7 cellular contexts compared by ENCODE assay signal in genomic region chr1:28736450-28737244, GRCh38. TPM values are rescaled to one million over a fixed set of nuclear protein-coding genes. Genes with fewer than 3 reads are reported as not detected.
DNase-seq lines count a peak whose midpoint lies in the region; ATAC-seq, FAIRE-seq and TF ChIP-seq lines count a peak whose summit lies in the region.

YTHDF2 (plus strand) TSS chr1:28736940; CDS start chr1:28737121, 181 bp downstream.

- peak within 1 kb of the TSS; percentile 83 for H2AFZ ChIP-seq in astrocyte (ENCODE audit: low read depth, low read length)

- peak within 1 kb of the TSS; percentile 95 for H3K27ac Mint-ChIP-seq in T-helper 2 cell treated with Interferon-gamma antibody and Interleukin-4, amounts not matched to agents 5 μg/mL and 100 μg/mL, for 36 hours
- H3K27ac Mint-ChIP-seq in astrocyte (ENCODE audit: unreplicated experiment): peak within 1 kb of the TSS; percentile 97

- ATAC-seq in GM18499 (IDR thresholded peaks at IDR 0.05; ENCODE audit: insufficient read depth, unreplicated experiment): peak; percentile 52
- peak; percentile 96 for ATAC-seq in HG02970 (IDR thresholded peaks at IDR 0.05; ENCODE audit: low FRiP score, unreplicated experiment)

- H3K4me2 ChIP-seq in astrocyte (ENCODE audit: low read length): peak within 1 kb of the TSS; percentile 94

- peaks cover 20% of the 10 kb centered on the region for H3K36me3 ChIP-seq in astrocyte (ENCODE audit: insufficient read depth, low read length)

- H3K4me3 ChIP-seq in astrocyte (ENCODE audit: insufficient read depth, low read depth, low read length): peak within 1 kb of the TSS; percentile 94

- TF ChIP-seq CTCF in astrocyte (IDR thresholded peaks at IDR 0.05; ENCODE audit: insufficient read depth, low read depth, low read length): peak; percentile 69

- H3K9ac ChIP-seq in astrocyte (ENCODE audit: low read length): peak within 1 kb of the TSS; percentile 99

- peak within 1 kb of the TSS; percentile 89 for H3K27ac ChIP-seq in astrocyte (ENCODE audit: low read depth, low read length)

- H3K9me3 Mint-ChIP-seq in T-helper 2 cell treated with Interferon-gamma antibody and Interleukin-4, amounts not matched to agents 5 μg/mL and 100 μg/mL, for 36 hours: no peaks in the 10 kb centered on the region
- no peaks in the 10 kb centered on the region for H3K9me3 Mint-ChIP-seq in astrocyte (ENCODE audit: unreplicated experiment)

- peaks cover 31% of the 10 kb centered on the region for H3K36me3 Mint-ChIP-seq in T-helper 2 cell treated with Interferon-gamma antibody and Interleukin-4, amounts not matched to agents 5 μg/mL and 100 μg/mL, for 36 hours (ENCODE audit: low read depth)
- H3K36me3 Mint-ChIP-seq in astrocyte (ENCODE audit: low read depth, unreplicated experiment): peaks cover 14% of the 10 kb centered on the region

- DNase-seq in NCI-H1930 (lab: John Stamatoyannopoulos, UW) (peak; percentile 95 to 98), astrocyte (ENCODE audit: low read depth) (peak; percentile 90), hepatic stellate cell (ENCODE audit: low spot score) (peak; percentile 94), renal cortical epithelial cell (ENCODE audit: low read depth) (peak; percentile 78)
- peak; percentile 97 for DNase-seq in T-helper 2 cell treated with Interferon-gamma antibody and Interleukin-4, amounts not matched to agents 5 μg/mL and 100 μg/mL, for 36 hours (ENCODE audit: low spot score)

- peak within 1 kb of the TSS; percentile 93 for H3K4me3 Mint-ChIP-seq in T-helper 2 cell treated with Interferon-gamma antibody and Interleukin-4, amounts not matched to agents 5 μg/mL and 100 μg/mL, for 36 hours
- peak within 1 kb of the TSS; percentile 95 for H3K4me3 Mint-ChIP-seq in astrocyte (ENCODE audit: unreplicated experiment)

- peaks cover 42% of the 10 kb centered on the region for H4K20me1 ChIP-seq in astrocyte (ENCODE audit: insufficient read depth, low read length)

- H3K27me3 Mint-ChIP-seq in T-helper 2 cell treated with Interferon-gamma antibody and Interleukin-4, amounts not matched to agents 5 μg/mL and 100 μg/mL, for 36 hours (ENCODE audit: low read depth): no peaks in the 10 kb centered on the region
- no peaks in the 10 kb centered on the region for H3K27me3 Mint-ChIP-seq in astrocyte (ENCODE audit: low read depth, unreplicated experiment)

- H3K9me3 ChIP-seq in astrocyte (ENCODE audit: insufficient read depth, low read depth, low read length): no peaks in the 10 kb centered on the region

- peaks cover 24% of the 10 kb centered on the region for H3K4me1 ChIP-seq in astrocyte (ENCODE audit: insufficient read depth, low read length)

- peaks cover 49% of the 10 kb centered on the region for H3K79me2 ChIP-seq in astrocyte (ENCODE audit: insufficient read depth, low read length)

- no peak for FAIRE-seq in astrocyte (lab: Jason Lieb, UNC)

- H3K4me1 Mint-ChIP-seq in T-helper 2 cell treated with Interferon-gamma antibody and Interleukin-4, amounts not matched to agents 5 μg/mL and 100 μg/mL, for 36 hours (ENCODE audit: low read depth): peaks cover 25% of the 10 kb centered on the region
- peaks cover 16% of the 10 kb centered on the region for H3K4me1 Mint-ChIP-seq in astrocyte (ENCODE audit: low read depth, unreplicated experiment)

- H3K27me3 ChIP-seq in astrocyte (ENCODE audit: insufficient read depth, low read length): no peaks in the 10 kb centered on the region

RNA-seq across cellular contexts. Expression of gene YTHDF2, which starts in this region (rescaled TPM):
- 91.3 and 97.5 TPM in 2 replicates for total RNA-seq in astrocyte
- 114 and 122 TPM in 2 replicates for total RNA-seq in renal cortical epithelial cell

Comparison
In these comparisons a context has a peak if more than half of its experiments do, and no peak if none do; other contexts are left out.
1. Peak in every context shown above with its lines: DNase-seq, ATAC-seq, H3K4me3 ChIP-seq and H3K27ac ChIP-seq.